In genomic region chr4:175234162-175234561, GRCh38 we compare ENCODE assay signal across 21 cellular contexts.
"Had no signal": no experiment of that assay in that cellular context is flagged by ENCODE, and none has a peak within 500 bp of the region (broad histone marks: within the 10 kb centered on the region; RNA-seq: fewer than 3 reads in every experiment).

No MANE protein-coding gene starts in this region.

- FAIRE-seq: keratinocyte, pancreas had no signal

- H3K9me3 ChIP-seq: lower lobe of right lung, pancreas, prostate gland, tibial nerve, upper lobe of left lung, vagina had no signal

- H3K27me3 ChIP-seq: pancreas, tibial nerve, upper lobe of left lung, vagina had no signal

- H3K4me3 ChIP-seq: lower lobe of right lung, pancreas, prostate gland, skin epidermis, tibial nerve, upper lobe of left lung, vagina had no signal

- DNase-seq: hippocampal formation; kidney glomerular epithelial cell; left cardiac atrium; lower lobe of right lung; mammary epithelial cell; mesenchymal stem cell; naive thymus-derived CD8-positive, alpha-beta T cell; nucleus accumbens; pancreas; posterior cingulate gyrus; retina; right cardiac atrium; stimulated activated CD4-positive, alpha-beta T cell treated with anti-CD3 and anti-CD28 coated beads, Interleukin-4, amount 100 ng/mL, for 24 hours; stimulated activated naive CD4-positive, alpha-beta T cell; substantia nigra; upper lobe of left lung had no signal

- H3K4me1 ChIP-seq: lower lobe of right lung, pancreas, prostate gland, tibial nerve, upper lobe of left lung, vagina had no signal

- H3K36me3 ChIP-seq: lower lobe of right lung, pancreas, prostate gland, tibial nerve, upper lobe of left lung, vagina had no signal

- H3K27ac ChIP-seq: lower lobe of right lung, pancreas, prostate gland, skin epidermis, tibial nerve, upper lobe of left lung, vagina had no signal
